Comparison of ENCODE assay signal across 2 cellular contexts in genomic region chr14:69861170-69861569, GRCh38.
TF ChIP-seq lines count a peak whose summit lies in the region.

No MANE protein-coding gene starts in this region.

TF ChIP-seq in GM23338, 12 proteins besides CTCF, POLR2A, EP300 and RAD21:
- TF ChIP-seq ZNF462 (CRISPR knock-in tag; IDR thresholded peaks at IDR 0.05): no peak
- no peak for TF ChIP-seq NANOG (IDR thresholded peaks at IDR 0.05; ENCODE audit: borderline replicate concordance)
- no peak for TF ChIP-seq EZH2 (IDR thresholded peaks at IDR 0.05; ENCODE audit: low read depth, unreplicated experiment)
- no peak for TF ChIP-seq ZNF114 (CRISPR knock-in tag; IDR thresholded peaks at IDR 0.05)
- no peak for TF ChIP-seq REST (IDR thresholded peaks at IDR 0.05; ENCODE audit: unreplicated experiment)
- no peak for TF ChIP-seq STAT1 (IDR thresholded peaks at IDR 0.05; ENCODE audit: unreplicated experiment)
- TF ChIP-seq POLR2AphosphoS5 (IDR thresholded peaks at IDR 0.05; ENCODE audit: low read depth): no peak
- no peak for TF ChIP-seq CREB1 (CRISPR knock-in tag; IDR thresholded peaks at IDR 0.05; ENCODE audit: low read depth)
- TF ChIP-seq ZNF331 (CRISPR knock-in tag; IDR thresholded peaks at IDR 0.05; ENCODE audit: low read depth): no peak
- TF ChIP-seq ETS1 (IDR thresholded peaks at IDR 0.05): no peak
- no peak for TF ChIP-seq EZH2phosphoT487 (IDR thresholded peaks at IDR 0.05; ENCODE audit: unreplicated experiment)
- TF ChIP-seq JUNB (IDR thresholded peaks at IDR 0.05; ENCODE audit: unreplicated experiment): no peak

TF ChIP-seq in H1, 55 proteins besides CTCF, POLR2A, EP300 and RAD21:
- TF ChIP-seq CEBPB (IDR thresholded peaks at IDR 0.05; ENCODE audit: low read depth, low read length) (peak; percentile 52; the same call in 1 of the 2 replicates), CBX5 (IDR thresholded peaks at IDR 0.05; ENCODE audit: low read depth, low read length) (no peak), ASH2L (IDR thresholded peaks at IDR 0.05; ENCODE audit: low read length) (no peak)
